In the genomic region with DNA sequence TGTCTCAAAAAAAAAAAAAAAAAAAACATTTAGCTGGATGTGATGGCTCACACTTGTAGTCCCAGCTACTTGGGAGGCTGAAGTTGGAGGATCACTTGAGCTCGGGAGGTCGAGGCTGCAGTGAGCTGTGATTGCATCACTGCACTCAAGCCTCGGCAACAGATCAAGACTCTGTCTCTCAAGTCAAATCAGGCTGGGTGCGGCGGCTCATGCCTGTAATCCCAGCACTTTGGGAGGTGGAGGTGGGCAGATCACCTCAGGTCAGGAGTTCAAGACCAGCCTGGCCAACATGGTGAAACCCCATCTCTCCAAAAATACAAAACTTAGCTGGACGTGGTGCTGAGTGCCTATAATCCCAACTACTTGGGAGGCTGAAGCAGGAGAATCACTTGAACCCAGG, we compare ENCODE assay signal across 4 cellular contexts. TPM values are rescaled to one million over a fixed set of nuclear protein-coding genes. Genes with fewer than 3 reads are reported as not detected.
DNase-seq lines count a peak whose midpoint lies in the region; TF ChIP-seq lines count a peak whose summit lies in the region.
"Not testable (repeated sequence)": the region's sequence is repeated elsewhere in the genome, so short reads cannot be mapped to it uniquely, and the experiment has no call there.

No MANE protein-coding gene starts in this region.

- TF ChIP-seq CTCF in chondrocyte (IDR thresholded peaks at IDR 0.05); spleen (IDR thresholded peaks at IDR 0.05 in 8 of 11, conservative IDR thresholded peaks at IDR 0.05 in 3 of 11): not testable (repeated sequence)

- H3K27ac ChIP-seq in spleen = not testable (repeated sequence)

- not testable (repeated sequence) for H3K36me3 ChIP-seq in spleen

- not testable (repeated sequence) for H3K27me3 Mint-ChIP-seq in chondrocyte (ENCODE audit: low read depth)

- not testable (repeated sequence) for H3K4me1 Mint-ChIP-seq in chondrocyte (ENCODE audit: low read depth)

- H3K27me3 ChIP-seq in spleen (replicated peaks in 1 of 7) = not testable (repeated sequence)

- not testable (repeated sequence) for H3K27ac Mint-ChIP-seq in chondrocyte (ENCODE audit: unreplicated experiment)

- H3K9me3 ChIP-seq in spleen = not testable (repeated sequence)

- not testable (repeated sequence) for TF ChIP-seq POLR2A in spleen (IDR thresholded peaks at IDR 0.05)

- not testable (repeated sequence) for H3K9me3 Mint-ChIP-seq in chondrocyte (ENCODE audit: low read depth)

- peak; percentile 16 for DNase-seq in activated effector memory CD4-positive, alpha-beta T cell treated with anti-CD3 and anti-CD28 coated beads, Interleukin-2, amount 50 U/mL, for 16 hours
- DNase-seq in chondrocyte (ENCODE audit: low spot score) (peak; percentile 67), posterior vena cava (ENCODE audit: low spot score) (peak; percentile 51), spleen (peak; percentile 38)

- H3K36me3 Mint-ChIP-seq in chondrocyte (ENCODE audit: low read depth) = not testable (repeated sequence)

- H3K4me1 ChIP-seq in spleen = not testable (repeated sequence)

- intact Hi-C loops in posterior vena cava (cut with DNase I); spleen (cut with DNase I; ENCODE audit: low total_unique reads): not testable (repeated sequence)

- H3K4me3 Mint-ChIP-seq in chondrocyte (ENCODE audit: unreplicated experiment) = not testable (repeated sequence)

- H3K4me3 ChIP-seq in spleen = not testable (repeated sequence)

- 82 to 93% (median 92%) methylated on average over 6 of the region's 6 CpGs for WGBS in spleen, 5 donors

RNA-seq across cellular contexts. Expression of gene CREBBP, which starts 31.2 kb away (rescaled TPM):
- total RNA-seq in chondrocyte (59.2 to 64.0 TPM (median 60.7 TPM) in 3 replicates), posterior vena cava (10 to 100 TPM; 48.4 to 56.8 TPM), spleen (100 to 1,000 TPM in 5 of 7 donors, 10 to 100 TPM in 2; 99.4 to 153 (median 101) TPM)
- polyA plus RNA-seq in spleen = 10 to 100 TPM in 2 of 3 donors, 1 to 10 TPM in 1; 5.8 to 21.2 (median 10.5) TPM

Comparison
In these comparisons a context has a peak if more than half of its experiments do, and no peak if none do; other contexts are left out.
1. DNase-seq: peak in every context shown above with its lines; median percentile 67 in chondrocyte; 51 in posterior vena cava; 38 in spleen; 16 in activated effector memory CD4-positive, alpha-beta T cell treated with anti-CD3 and anti-CD28 coated beads, Interleukin-2, amount 50 U/mL, for 16 hours.